Comparison of ENCODE assay signal across 25 cellular contexts in the genomic region with DNA sequence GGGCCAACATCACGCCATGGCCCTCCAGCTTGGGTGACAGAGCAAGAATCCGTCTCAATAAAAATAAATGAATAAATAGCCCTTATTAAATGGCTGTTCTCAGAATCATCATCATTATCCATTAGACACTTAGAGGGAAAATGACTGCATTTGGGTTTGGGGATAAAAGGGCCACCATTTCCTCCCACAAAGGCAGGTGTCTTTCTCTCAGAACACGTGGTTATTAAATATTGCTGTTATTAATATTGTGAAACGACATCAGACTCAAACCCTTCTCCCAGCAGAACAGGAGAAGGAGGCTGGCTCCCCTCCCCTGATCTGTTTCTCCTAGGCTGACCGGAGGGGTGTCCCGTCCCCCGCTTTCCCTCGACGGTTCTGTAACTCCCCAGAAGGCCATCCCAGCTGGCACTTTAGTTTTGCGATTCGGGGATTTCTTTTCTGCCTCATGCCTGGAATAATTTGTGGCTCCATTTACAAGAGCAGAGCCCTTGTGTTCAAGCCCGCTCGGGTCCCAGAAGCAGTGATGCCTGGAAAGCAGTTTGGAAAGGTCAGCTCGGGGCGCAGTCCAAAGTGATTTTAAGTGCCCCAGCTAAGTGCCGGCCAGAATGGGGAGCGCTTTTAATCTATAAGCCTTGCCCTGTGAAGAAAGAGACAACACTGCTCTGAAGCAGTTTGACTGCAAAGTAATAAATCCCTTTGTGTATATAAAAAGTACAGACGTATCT. TPM values are rescaled to one million over a fixed set of nuclear protein-coding genes. Genes with fewer than 3 reads are reported as not detected.
"Had no signal": no experiment of that assay in that cellular context is flagged by ENCODE, and none has a peak within 500 bp of the region (broad histone marks: within the 10 kb centered on the region; RNA-seq: fewer than 3 reads in every experiment).

No MANE protein-coding gene starts in this region.

- H3K27me3 ChIP-seq: esophagus squamous epithelium, neural progenitor cell, upper lobe of left lung, vagina had no signal

- H3K27ac ChIP-seq: epithelial cell of prostate, neural progenitor cell, thoracic aorta, upper lobe of left lung, vagina had no signal

- H3K9ac ChIP-seq: neural progenitor cell had no signal

- ATAC-seq: activated CD8-positive, alpha-beta T cell treated with anti-CD3 and anti-CD28 coated beads for 36 hours; activated naive CD8-positive, alpha-beta T cell treated with anti-CD3 and anti-CD28 coated beads, Interleukin-2, amount 50 U/mL, for 24 hours; left cardiac atrium; naive thymus-derived CD4-positive, alpha-beta T cell; right cardiac atrium; stimulated activated effector memory CD8-positive, alpha-beta T cell treated with anti-CD3 and anti-CD28 coated beads, Interleukin-12 subunit alpha, Interleukin-12 subunit beta, amount 100 ng/mL, for 72 hours; T-helper 17 cell; WTC11 had no signal

- H3K4me3 ChIP-seq: esophagus squamous epithelium, neural progenitor cell, thoracic aorta, upper lobe of left lung, vagina had no signal

- H3K36me3 ChIP-seq: esophagus squamous epithelium, neural progenitor cell, thoracic aorta, upper lobe of left lung, vagina had no signal

- H3K4me1 ChIP-seq: neural progenitor cell, upper lobe of left lung had no signal

- H3K4me2 ChIP-seq: neural progenitor cell had no signal

- DNase-seq: activated CD4-positive, alpha-beta T cell treated with anti-CD3 and anti-CD28 coated beads for 1 hour; activated CD4-positive, alpha-beta T cell treated with anti-CD3 and anti-CD28 coated beads, Interleukin-2, amount 50 U/mL, for 1 hour; activated CD8-positive, alpha-beta T cell treated with anti-CD3 and anti-CD28 coated beads for 36 hours; activated naive CD8-positive, alpha-beta T cell treated with anti-CD3 and anti-CD28 coated beads, Interleukin-2, amount 50 U/mL, for 24 hours; activated T-cell treated with anti-CD3 and anti-CD28 coated beads, Interleukin-2, amount 50 U/mL, for 48 hours; dermis blood vessel endothelial cell; effector CD4-positive, alpha-beta T cell; esophagus squamous epithelium; left cardiac atrium; midbrain; naive thymus-derived CD4-positive, alpha-beta T cell; right cardiac atrium; stimulated activated CD4-positive, alpha-beta T cell treated with anti-CD3 and anti-CD28 coated beads, Interleukin-12 subunit alpha, Interleukin-12 subunit beta, amount 100 ng/mL, for 4 hours; stimulated activated CD4-positive, alpha-beta T cell treated with anti-CD3 and anti-CD28 coated beads, Interleukin-4, amount 100 ng/mL, for 1 hour; T-helper 17 cell; T1000; upper lobe of left lung had no signal

- H3K9me3 ChIP-seq: esophagus squamous epithelium, thoracic aorta, upper lobe of left lung, vagina had no signal

- H2AFZ ChIP-seq: neural progenitor cell had no signal

RNA-seq across cellular contexts. Expression of gene EYA2, which starts 41.9 kb away (rescaled TPM):
- total RNA-seq: activated CD8-positive, alpha-beta T cell treated with anti-CD3 and anti-CD28 coated beads for 36 hours; activated T-helper 2 cell treated with anti-CD3 and anti-CD28 coated beads, Interferon-gamma antibody, Interleukin-2, Interleukin-4, amounts not matched to agents 10 μg/mL and 5 μg/mL and 100 μg/mL, durations not matched to agents 14 hours and 24 hours and 36 hours; dermis blood vessel endothelial cell had no signal
- polyA plus RNA-seq: keratinocyte; naive thymus-derived CD4-positive, alpha-beta T cell had no signal
